16 cellular contexts compared by ENCODE assay signal in genomic region chr1:236858203-236858602, GRCh38.
A peak's percentile ranks its signal among the peaks of the same experiment; 100 is the strongest.
DNase-seq lines count a peak whose midpoint lies in the region; ATAC-seq and TF ChIP-seq lines count a peak whose summit lies in the region.
"Had no signal": no experiment of that assay in that cellular context is flagged by ENCODE, and none has a peak within 500 bp of the region (broad histone marks: within the 10 kb centered on the region; RNA-seq: fewer than 3 reads in every experiment).

No MANE protein-coding gene starts in this region.

- H3K4me1 Mint-ChIP-seq in stimulated activated effector memory CD8-positive, alpha-beta T cell treated with anti-CD3 and anti-CD28 coated beads, Interleukin-12 subunit alpha, Interleukin-12 subunit beta, amount 100 ng/mL, for 72 hours, result peaks cover 10% of the 10 kb centered on the region
- H3K4me1 Mint-ChIP-seq: H9 had no signal

- POLR2A ChIA-PET in HEK293 (lab: Yijun Ruan, JAX), result no interaction called here

- peak overlapping the region; percentile 63 for H3K27ac Mint-ChIP-seq in stimulated activated effector memory CD8-positive, alpha-beta T cell treated with anti-CD3 and anti-CD28 coated beads, Interleukin-12 subunit alpha, Interleukin-12 subunit beta, amount 100 ng/mL, for 72 hours

- DNase-seq in MG63, result peak; percentile 5
- DNase-seq in head of caudate nucleus, result peak in 23 of 42 donors; percentile 3 to 67 (median 25)
- DNase-seq in stimulated activated effector memory CD8-positive, alpha-beta T cell treated with anti-CD3 and anti-CD28 coated beads, Interleukin-12 subunit alpha, Interleukin-12 subunit beta, amount 100 ng/mL, for 72 hours (ENCODE audit: low spot score in 2 of 2), result no peak
- no peak for DNase-seq in SKM-1 (lab: John Stamatoyannopoulos, UW; ENCODE audit: unreplicated experiment)
- DNase-seq in NCI-H2196 (lab: John Stamatoyannopoulos, UW; ENCODE audit: unreplicated experiment), result no peak
- DNase-seq: ACHN; BE2C; C1 segment of cervical spinal cord; CD4-positive, CD25-positive, alpha-beta regulatory T cell; CD8-positive, alpha-beta memory T cell; COR-L47; DMS 273 treated with DMSO at 0.1 percent for 48 hours; DMS53; H9 had no signal

- no peaks in the 10 kb centered on the region for H3K27me3 ChIP-seq in MG63
- H3K27me3 ChIP-seq: BE2C had no signal

- peaks cover 29 to 91% of the 10 kb centered on the region in 2 experiments for H3K36me3 ChIP-seq in HEK293 (ENCODE audit: control insufficient read depth in 2 of 2, insufficient read depth in 1 of 2, low read length in 2 of 2)
- H3K36me3 ChIP-seq in MG63, result peaks cover 73% of the 10 kb centered on the region

- H3K27ac ChIP-seq in HEK293 (ENCODE audit: extremely low read depth, low read depth, low read length), result no peak overlapping the region

- no peaks in the 10 kb centered on the region for H3K9me3 ChIP-seq in HEK293 (ENCODE audit: control insufficient read depth, insufficient read depth, low read depth, low read length)
- H3K9me3 ChIP-seq in MG63, result peaks cover 3% of the 10 kb centered on the region; the same call in 1 of the 2 replicates
- H3K9me3 ChIP-seq: BE2C had no signal

- H3K4me3 ChIP-seq in HEK293 (ENCODE audit: low read depth, low read length) (no peak overlapping the region), MG63 (no peak overlapping the region)

- no peak overlapping the region for H3K4me3 Mint-ChIP-seq in stimulated activated effector memory CD8-positive, alpha-beta T cell treated with anti-CD3 and anti-CD28 coated beads, Interleukin-12 subunit alpha, Interleukin-12 subunit beta, amount 100 ng/mL, for 72 hours
- H3K4me3 Mint-ChIP-seq: CD4-positive, CD25-positive, alpha-beta regulatory T cell; CD8-positive, alpha-beta memory T cell; H9 had no signal

- intact Hi-C loops in head of caudate nucleus (cut with DNase I), result no loop called here

- no peaks in the 10 kb centered on the region for H3K4me1 ChIP-seq in HEK293 (ENCODE audit: control insufficient read depth, insufficient read depth, low read length)
- H3K4me1 ChIP-seq: BE2C had no signal

- CTCF ChIA-PET in HEK293 (lab: Yijun Ruan, JAX), result interaction anchor here (0.6 kb wide), 1 partner anchor 528 kb away, joined by 3 read pairs; no protein-coding TSS in a partner anchor

- no peak for TF ChIP-seq CTCF in HEK293 (tag by site-specific recombination; IDR thresholded peaks at IDR 0.05)

- H3K36me3 Mint-ChIP-seq in stimulated activated effector memory CD8-positive, alpha-beta T cell treated with anti-CD3 and anti-CD28 coated beads, Interleukin-12 subunit alpha, Interleukin-12 subunit beta, amount 100 ng/mL, for 72 hours, result peaks cover 97% of the 10 kb centered on the region

- no peak for ATAC-seq in stimulated activated effector memory CD8-positive, alpha-beta T cell treated with anti-CD3 and anti-CD28 coated beads, Interleukin-12 subunit alpha, Interleukin-12 subunit beta, amount 100 ng/mL, for 72 hours
- ATAC-seq: HepG2 had no signal

- no peaks in the 10 kb centered on the region for H3K9me3 Mint-ChIP-seq in stimulated activated effector memory CD8-positive, alpha-beta T cell treated with anti-CD3 and anti-CD28 coated beads, Interleukin-12 subunit alpha, Interleukin-12 subunit beta, amount 100 ng/mL, for 72 hours
- H3K9me3 Mint-ChIP-seq: CD4-positive, CD25-positive, alpha-beta regulatory T cell; CD8-positive, alpha-beta memory T cell; H9 had no signal

TF ChIP-seq in HEK293, 187 proteins besides CTCF, POLR2A, EP300 and RAD21:
- TF ChIP-seq ZFHX2 (tag by site-specific recombination; conservative IDR thresholded peaks at IDR 0.05) (0 out of 2 replicates have a peak, but pooled peaks have one; percentile 20), EGR2 (tag by site-specific recombination; IDR thresholded peaks at IDR 0.05; ENCODE audit: low read depth) (peak; percentile 34; the same call in 1 of the 2 replicates), HOXD13 (CRISPR knock-in tag; IDR thresholded peaks at IDR 0.05; ENCODE audit: borderline replicate concordance) (no peak)

Comparison
In these comparisons a context has a peak if more than half of its experiments do, and no peak if none do; other contexts are left out.
1. DNase-seq: peak in MG63 (single experiment) and head of caudate nucleus (23 of 42); none in stimulated activated effector memory CD8-positive, alpha-beta T cell treated with anti-CD3 and anti-CD28 coated beads, Interleukin-12 subunit alpha, Interleukin-12 subunit beta, amount 100 ng/mL, for 72 hours (0 of 2), SKM-1 (single experiment) and NCI-H2196 (single experiment).